11 cellular contexts compared by ENCODE assay signal in genomic region chr10:120381924-120382323, GRCh38.
"Had no signal": no experiment of that assay in that cellular context is flagged by ENCODE, and none has a peak within 500 bp of the region (broad histone marks: within the 10 kb centered on the region; RNA-seq: fewer than 3 reads in every experiment).

No MANE protein-coding gene starts in this region.

- H3K4me3 Mint-ChIP-seq: GM23338, H9, HFFc6 had no signal

- H3K27ac Mint-ChIP-seq: GM23338, H9, HFFc6 had no signal

- H3K4me2 ChIP-seq: GM23338 had no signal

- H3K9me3 Mint-ChIP-seq: HFFc6 had no signal

- H3K4me3 ChIP-seq: GM23248, GM23338, HAP-1 had no signal

- H3K4me1 Mint-ChIP-seq: GM23338 had no signal

- H3K4me1 ChIP-seq: HAP-1 had no signal

- H3K9ac ChIP-seq: GM23248 had no signal

- H3K36me3 ChIP-seq: HAP-1 had no signal

- H3K27ac ChIP-seq: GM23248 had no signal

- FAIRE-seq: H1, H54 had no signal

- H3K9me3 ChIP-seq: HAP-1 had no signal

- ATAC-seq: GM23338, HCT116 had no signal

- H2AFZ ChIP-seq: GM23248, GM23338 had no signal

- DNase-seq: GM23248, GOT3, H7, H9, HCEC 1CT, HFFc6 had no signal
